21 cellular contexts compared by ENCODE assay signal in genomic region chr4:145230726-145231125, GRCh38. TPM values are rescaled to one million over a fixed set of nuclear protein-coding genes. Genes with fewer than 3 reads are reported as not detected.
DNase-seq lines count a peak whose midpoint lies in the region; ATAC-seq and TF ChIP-seq lines count a peak whose summit lies in the region.
"Had no signal": no experiment of that assay in that cellular context is flagged by ENCODE, and none has a peak within 500 bp of the region (broad histone marks: within the 10 kb centered on the region; RNA-seq: fewer than 3 reads in every experiment).

No MANE protein-coding gene starts in this region.

- no CpG with 5 or more reads among the region's 2 CpGs for WGBS in trophoblast cell (ENCODE audit: extremely low coverage, insufficient coverage, insufficient read length)

- CTCF ChIA-PET in WTC11 (lab: Charles Lee), result interaction anchor here (1.2 kb wide), 1 partner anchor 326 kb away, joined by 3 read pairs; no protein-coding TSS in a partner anchor

- H3K4me3 ChIP-seq in fibroblast of the aortic adventitia (ENCODE audit: low read depth, low read length), result no peak overlapping the region
- H3K4me3 ChIP-seq in trophoblast cell (ENCODE audit: low read depth, low read length), result no peak overlapping the region
- H3K4me3 ChIP-seq: BLaER1, right lobe of liver, SJCRH30 had no signal

- no peak overlapping the region for H3K27ac Mint-ChIP-seq in WTC11
- H3K27ac Mint-ChIP-seq: activated naive CD8-positive, alpha-beta T cell treated with anti-CD3 and anti-CD28 coated beads for 36 hours had no signal

- no peak overlapping the region for H4K8ac ChIP-seq in trophoblast cell (ENCODE audit: low read depth, low read length)

- H3K9ac ChIP-seq in trophoblast cell (ENCODE audit: low read length), result no peak overlapping the region
- H3K9ac ChIP-seq: BLaER1 had no signal

- no peak overlapping the region for H4K12ac ChIP-seq in trophoblast cell (ENCODE audit: low read depth, low read length)

- peaks cover 5% of the 10 kb centered on the region for H3K9me3 Mint-ChIP-seq in WTC11
- H3K9me3 Mint-ChIP-seq: activated naive CD8-positive, alpha-beta T cell treated with anti-CD3 and anti-CD28 coated beads for 36 hours had no signal

- H4K91ac ChIP-seq in trophoblast cell (ENCODE audit: low read depth, low read length), result no peak overlapping the region

- H3K36me3 ChIP-seq in trophoblast cell (ENCODE audit: control insufficient read depth in 1 of 2, insufficient read depth in 2 of 2, low read length in 2 of 2), result no peaks in the 10 kb centered on the region
- H3K36me3 ChIP-seq: BLaER1, right lobe of liver, SJCRH30 had no signal

- peak; percentile 37 for DNase-seq in EL
- peak; percentile 94 for DNase-seq in fibroblast of the aortic adventitia (ENCODE audit: low read depth)
- DNase-seq in trophoblast cell, result peak; percentile 2 to 85
- DNase-seq in WTC11 (ENCODE audit: low spot score), result no peak
- no peak for DNase-seq in stimulated activated CD4-positive, alpha-beta T cell treated with anti-CD3 and anti-CD28 coated beads, Interleukin-1b, Interleukin-23, amount 100 ng/mL, for 48 hours
- DNase-seq: activated CD4-positive, CD25-positive, alpha-beta regulatory T cell; activated naive CD8-positive, alpha-beta T cell treated with anti-CD3 and anti-CD28 coated beads for 36 hours; caudate nucleus; hippocampal formation; Karpas-422; kidney; NCI-H2171; NCI-H774; PC-3; right lobe of liver; SJCRH30; stimulated activated CD4-positive, alpha-beta T cell treated with anti-CD3 and anti-CD28 coated beads, Interleukin-2, amount 100 ng/mL, for 24 hours; T-helper 2 cell had no signal

- H2BK12ac ChIP-seq in trophoblast cell (ENCODE audit: low read length), result no peak overlapping the region

- no peaks in the 10 kb centered on the region for H3K36me3 Mint-ChIP-seq in WTC11
- H3K36me3 Mint-ChIP-seq: activated naive CD8-positive, alpha-beta T cell treated with anti-CD3 and anti-CD28 coated beads for 36 hours had no signal

- peak; percentile 52 for ATAC-seq in SK-N-SH treated with all-trans-retinoic acid at 6 μM for 48 hours
- ATAC-seq in WTC11, result no peak
- ATAC-seq in esophagus mucosa, result no peak
- ATAC-seq: PC-3, right lobe of liver had no signal

- no peak overlapping the region for H3K18ac ChIP-seq in trophoblast cell (ENCODE audit: low read length)

- H3K23ac ChIP-seq in trophoblast cell (ENCODE audit: low read length), result no peak overlapping the region

- no peaks in the 10 kb centered on the region for H3K79me1 ChIP-seq in trophoblast cell (ENCODE audit: low read length)

- H3K79me2 ChIP-seq in trophoblast cell (ENCODE audit: control insufficient read depth, insufficient read depth, low read length, poor library complexity), result no peaks in the 10 kb centered on the region

- H2BK5ac ChIP-seq in trophoblast cell (ENCODE audit: low read depth, low read length, poor library complexity), result no peak overlapping the region

- H3K9me3 ChIP-seq in trophoblast cell (ENCODE audit: insufficient read depth, low read depth, low read length), result no peaks in the 10 kb centered on the region
- H3K9me3 ChIP-seq: BLaER1, right lobe of liver, SJCRH30 had no signal

- no peak overlapping the region for H2AFZ ChIP-seq in trophoblast cell (ENCODE audit: insufficient read depth, low read length, poor library complexity)

- H3K4me1 ChIP-seq in trophoblast cell (ENCODE audit: control insufficient read depth in 1 of 2, insufficient read depth in 2 of 2, low read length in 2 of 2), result no peaks in the 10 kb centered on the region
- H3K4me1 ChIP-seq: right lobe of liver, SJCRH30 had no signal

- H3K27me3 ChIP-seq in trophoblast cell (ENCODE audit: insufficient read depth, low read length), result no peaks in the 10 kb centered on the region
- H3K27me3 ChIP-seq: BLaER1, right lobe of liver, SJCRH30 had no signal

- H3K4ac ChIP-seq in trophoblast cell (ENCODE audit: low read depth, low read length), result no peak overlapping the region

- H3K4me3 Mint-ChIP-seq in WTC11, result no peak overlapping the region
- H3K4me3 Mint-ChIP-seq: activated naive CD8-positive, alpha-beta T cell treated with anti-CD3 and anti-CD28 coated beads for 36 hours had no signal

- H3K14ac ChIP-seq in trophoblast cell (ENCODE audit: low read length), result no peak overlapping the region

- no peak overlapping the region for H3K27ac ChIP-seq in trophoblast cell (ENCODE audit: low read depth, low read length)
- H3K27ac ChIP-seq: BLaER1, right lobe of liver, SJCRH30 had no signal

- H3K27me3 Mint-ChIP-seq in WTC11 (ENCODE audit: low read depth), result peaks cover 11% of the 10 kb centered on the region
- H3K27me3 Mint-ChIP-seq: activated naive CD8-positive, alpha-beta T cell treated with anti-CD3 and anti-CD28 coated beads for 36 hours had no signal

- no peak overlapping the region for H3K4me2 ChIP-seq in trophoblast cell (ENCODE audit: low read length)
- H3K4me2 ChIP-seq: BLaER1 had no signal

- no peak overlapping the region for H2AK5ac ChIP-seq in trophoblast cell (ENCODE audit: low read length)

- POLR2A ChIA-PET in WTC11 (lab: Charles Lee), result no interaction called here

- H3K4me1 Mint-ChIP-seq in WTC11, result no peaks in the 10 kb centered on the region
- H3K4me1 Mint-ChIP-seq: activated naive CD8-positive, alpha-beta T cell treated with anti-CD3 and anti-CD28 coated beads for 36 hours had no signal

- no peak overlapping the region for H2BK120ac ChIP-seq in trophoblast cell (ENCODE audit: insufficient read depth, low read length, poor library complexity)

- TF ChIP-seq CTCF in fibroblast of the aortic adventitia (IDR thresholded peaks at IDR 0.05; ENCODE audit: insufficient read depth, low read length) (no peak), WTC11 (IDR thresholded peaks at IDR 0.05) (no peak)

TF ChIP-seq in SK-N-SH treated with all-trans-retinoic acid at 6 μM for 48 hours, 23 proteins besides CTCF, POLR2A, EP300 and RAD21:
- TF ChIP-seq ZNF565 (CRISPR knock-in tag; conservative IDR thresholded peaks at IDR 0.05; ENCODE audit: low read depth) (no peak), ISL1 (CRISPR knock-in tag; IDR thresholded peaks at IDR 0.05) (peak; percentile 92)

TF ChIP-seq in WTC11, 78 proteins besides CTCF, POLR2A, EP300 and RAD21:
- TF ChIP-seq, protein P1, sequence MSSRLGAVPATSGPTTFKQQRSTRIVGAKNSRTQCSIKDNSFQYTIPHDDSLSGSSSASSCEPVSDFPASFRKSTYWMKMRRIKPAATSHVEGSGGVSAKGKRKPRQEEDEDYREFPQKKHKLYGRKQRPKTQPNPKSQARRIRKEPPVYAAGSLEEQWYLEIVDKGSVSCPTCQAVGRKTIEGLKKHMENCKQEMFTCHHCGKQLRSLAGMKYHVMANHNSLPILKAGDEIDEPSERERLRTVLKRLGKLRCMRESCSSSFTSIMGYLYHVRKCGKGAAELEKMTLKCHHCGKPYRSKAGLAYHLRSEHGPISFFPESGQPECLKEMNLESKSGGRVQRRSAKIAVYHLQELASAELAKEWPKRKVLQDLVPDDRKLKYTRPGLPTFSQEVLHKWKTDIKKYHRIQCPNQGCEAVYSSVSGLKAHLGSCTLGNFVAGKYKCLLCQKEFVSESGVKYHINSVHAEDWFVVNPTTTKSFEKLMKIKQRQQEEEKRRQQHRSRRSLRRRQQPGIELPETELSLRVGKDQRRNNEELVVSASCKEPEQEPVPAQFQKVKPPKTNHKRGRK (CRISPR knock-in tag; IDR thresholded peaks at IDR 0.05; ENCODE audit: borderline replicate concordance), result no peak
- no peak for TF ChIP-seq PREB (CRISPR knock-in tag; IDR thresholded peaks at IDR 0.05; ENCODE audit: borderline replicate concordance)

RNA-seq across cellular contexts. Expression of gene OTUD4, which starts 50.3 kb away (rescaled TPM):
- total RNA-seq in fibroblast of the aortic adventitia (ENCODE audit: low replicate concordance), result 36.1 and 45.1 TPM in 2 replicates
- polyA plus RNA-seq in trophoblast cell (2013), result 15.6 and 16.1 TPM in 2 replicates
- 38.7 to 44.6 TPM (median 40.7 TPM) in 3 replicates for total RNA-seq in WTC11 (2021)
- total RNA-seq in esophagus mucosa, result 25.1 TPM

Comparison
In these comparisons a context has a peak if more than half of its experiments do, and no peak if none do; other contexts are left out.
1. DNase-seq: peak in EL (single experiment), fibroblast of the aortic adventitia (single experiment) and trophoblast cell (2 of 2); none in WTC11 (single experiment) and stimulated activated CD4-positive, alpha-beta T cell treated with anti-CD3 and anti-CD28 coated beads, Interleukin-1b, Interleukin-23, amount 100 ng/mL, for 48 hours (single experiment).